21 cellular contexts compared by ENCODE assay signal in the genomic region with DNA sequence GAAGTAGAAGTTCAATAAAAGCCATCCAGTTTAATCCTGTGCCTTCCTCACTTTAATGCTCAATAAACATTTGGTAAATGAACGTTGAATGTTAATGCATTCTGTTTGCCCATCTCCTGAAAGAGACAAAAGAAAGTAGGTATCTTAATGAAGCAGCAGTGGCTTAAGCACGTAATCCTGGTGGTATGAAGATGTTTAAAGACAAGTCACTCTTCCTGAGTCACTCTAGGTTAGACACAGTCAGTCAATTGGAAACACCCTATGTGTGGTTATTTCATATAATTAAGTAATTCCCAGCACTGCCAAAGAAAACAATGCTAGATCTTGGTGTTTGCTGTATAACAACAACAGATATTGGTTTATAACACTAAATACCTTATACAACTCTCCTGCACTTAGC.
DNase-seq lines count a peak whose midpoint lies in the region; ATAC-seq and TF ChIP-seq lines count a peak whose summit lies in the region.
"Had no signal": no experiment of that assay in that cellular context is flagged by ENCODE, and none has a peak within 500 bp of the region (broad histone marks: within the 10 kb centered on the region; RNA-seq: fewer than 3 reads in every experiment).

No MANE protein-coding gene starts in this region.

- intact Hi-C loops in right lobe of liver (cut with DNase I): no loop called here

- 44% methylated on average over 2 of the region's 2 CpGs for WGBS in right lobe of liver (ENCODE audit: insufficient coverage, low coverage, low lambda C conversion rate, missing lambda C conversion rate)

- no peak for TF ChIP-seq POLR2A in right lobe of liver (IDR thresholded peaks at IDR 0.05)

- DNase-seq in A172 (ENCODE audit: low spot score): peak; percentile 47
- no peak for DNase-seq in RWPE2 (ENCODE audit: low spot score)
- DNase-seq in epithelial cell of prostate (ENCODE audit: low read depth, low spot score): peak; percentile 10
- no peak for DNase-seq in NCI-H82 (lab: John Stamatoyannopoulos, UW)
- DNase-seq in right lobe of liver: no peak
- no peak for DNase-seq in SKM-1 (lab: John Stamatoyannopoulos, UW; ENCODE audit: unreplicated experiment)
- DNase-seq: BE2C; CD4-positive, CD25-positive, alpha-beta regulatory T cell; COR-L47; DMS153; H9; Karpas-422; NCI-H1092 treated with DMSO at 0.1 percent for 48 hours; NCI-H146; NCI-H2029 treated with DMSO at 0.1 percent for 48 hours; NCI-H2171 treated with DMSO at 0.1 percent for 48 hours; NCI-H446; NCI-H69 had no signal

- no peak overlapping the region for H3K27ac ChIP-seq in HEK293 (ENCODE audit: extremely low read depth, low read depth, low read length)
- H3K27ac ChIP-seq in RWPE2 (ENCODE audit: poor library complexity, severe bottlenecking): no peak overlapping the region
- H3K27ac ChIP-seq in epithelial cell of prostate: no peak overlapping the region
- no peak overlapping the region for H3K27ac ChIP-seq in right lobe of liver
- H3K27ac ChIP-seq: HL-60 had no signal

- POLR2A ChIA-PET in HEK293 (lab: Yijun Ruan, JAX): no interaction called here

- H3K4me1 ChIP-seq in HEK293 (ENCODE audit: control insufficient read depth, insufficient read depth, low read length): peaks cover 49% of the 10 kb centered on the region
- no peaks in the 10 kb centered on the region for H3K4me1 ChIP-seq in RWPE2 (ENCODE audit: insufficient read depth, poor library complexity, severe bottlenecking)
- H3K4me1 ChIP-seq in right lobe of liver: no peaks in the 10 kb centered on the region
- H3K4me1 ChIP-seq: BE2C had no signal

- TF ChIP-seq CTCF in HEK293 (tag by site-specific recombination; IDR thresholded peaks at IDR 0.05) (no peak), RWPE2 (IDR thresholded peaks at IDR 0.05; ENCODE audit: poor library complexity, severe bottlenecking) (no peak), right lobe of liver (IDR thresholded peaks at IDR 0.05) (no peak)

- no peaks in the 10 kb centered on the region for H3K36me3 ChIP-seq in HEK293 (ENCODE audit: control insufficient read depth in 2 of 2, insufficient read depth in 1 of 2, low read length in 2 of 2)
- no peaks in the 10 kb centered on the region for H3K36me3 ChIP-seq in RWPE2 (ENCODE audit: low read depth)
- H3K36me3 ChIP-seq in right lobe of liver: no peaks in the 10 kb centered on the region
- H3K36me3 ChIP-seq: BE2C had no signal

- H3K4me3 ChIP-seq in HEK293 (ENCODE audit: low read depth, low read length) (no peak overlapping the region), RWPE2 (ENCODE audit: severe bottlenecking) (no peak overlapping the region), right lobe of liver (no peak overlapping the region)

- H3K27me3 ChIP-seq in RWPE2 (ENCODE audit: insufficient read depth, poor library complexity, severe bottlenecking) (no peaks in the 10 kb centered on the region), right lobe of liver (no peaks in the 10 kb centered on the region)
- H3K27me3 ChIP-seq: BE2C had no signal

- no peaks in the 10 kb centered on the region for H3K9me3 ChIP-seq in HEK293 (ENCODE audit: control insufficient read depth, insufficient read depth, low read depth, low read length)
- H3K9me3 ChIP-seq in RWPE2 (ENCODE audit: severe bottlenecking): no peaks in the 10 kb centered on the region
- no peaks in the 10 kb centered on the region for H3K9me3 ChIP-seq in right lobe of liver
- H3K9me3 ChIP-seq: BE2C had no signal

- peak; percentile 62; the same call in 2 of the 3 replicates for ATAC-seq in RWPE2 (ENCODE audit: low read depth)
- no peak for ATAC-seq in GM21723 (IDR thresholded peaks at IDR 0.05; ENCODE audit: unreplicated experiment)
- ATAC-seq in right lobe of liver: no peak

- CTCF ChIA-PET in HEK293 (lab: Yijun Ruan, JAX): interaction anchor here (0.5 kb wide), 1 partner anchor 65 kb away, joined by 3 read pairs; no protein-coding TSS in a partner anchor

TF ChIP-seq in HEK293, 187 proteins besides CTCF, POLR2A, EP300 and RAD21:
- peak; percentile 49; the same call in 1 of the 2 replicates for TF ChIP-seq TRIM28 (IDR thresholded peaks at IDR 0.05; ENCODE audit: borderline replicate concordance, low read length)
- no peak for TF ChIP-seq GLI2 (tag by site-specific recombination; IDR thresholded peaks at IDR 0.05; ENCODE audit: borderline replicate concordance, low read depth)

Comparison
In these comparisons a context has a peak if more than half of its experiments do, and no peak if none do; other contexts are left out.
1. DNase-seq: peak in A172 (single experiment) and epithelial cell of prostate (single experiment); none in RWPE2 (single experiment), NCI-H82 (single experiment), right lobe of liver (0 of 3) and SKM-1 (single experiment).